Comparison of ENCODE assay signal across 24 cellular contexts in the genomic region with DNA sequence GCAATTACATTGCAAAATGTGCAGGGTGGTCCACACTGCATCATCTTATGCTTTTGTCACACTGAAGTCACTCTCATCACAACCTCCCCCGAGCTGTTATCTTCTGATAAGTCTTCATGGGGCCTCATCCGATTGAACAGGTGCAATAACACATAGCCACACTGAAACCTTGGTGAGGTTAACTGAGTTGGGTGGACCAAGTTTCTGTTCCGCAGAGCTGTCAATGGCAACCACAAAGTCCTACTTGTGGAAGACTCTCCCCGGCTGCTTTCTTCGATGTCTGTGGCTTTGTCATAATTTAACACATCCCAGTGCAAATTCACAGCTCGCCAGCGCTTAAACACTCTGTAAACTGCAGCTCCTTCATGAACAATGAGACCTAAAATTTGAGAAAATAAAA.
DNase-seq lines count a peak whose midpoint lies in the region; ATAC-seq, FAIRE-seq and TF ChIP-seq lines count a peak whose summit lies in the region.
"Had no signal": no experiment of that assay in that cellular context is flagged by ENCODE, and none has a peak within 500 bp of the region (broad histone marks: within the 10 kb centered on the region; RNA-seq: fewer than 3 reads in every experiment).

No MANE protein-coding gene starts in this region.

- no peak overlapping the region for H3K9ac ChIP-seq in MM.1S (ENCODE audit: low read length)
- H3K9ac ChIP-seq: BLaER1 treated with 17β-estradiol and CSF1 and Interleukin-3, amounts not matched to agents 10 nM and 100 nM had no signal

- H3K79me2 ChIP-seq in MM.1S (ENCODE audit: low read length): no peaks in the 10 kb centered on the region

- H3K4me1 ChIP-seq in MM.1S (ENCODE audit: low read length): peaks cover 26% of the 10 kb centered on the region
- H3K4me1 ChIP-seq: HAP-1, Peyer's patch had no signal

- no peak for FAIRE-seq in RCC 7860 (lab: Jason Lieb, UNC)
- FAIRE-seq: G401.6, K562 had no signal

- peak; percentile 63 for DNase-seq in GM12865 (ENCODE audit: low read depth)
- peak; percentile 97 for DNase-seq in MM.1S
- DNase-seq in memory B cell (ENCODE audit: low spot score in 2 of 2): no peak
- no peak for DNase-seq in NCI-H524 treated with DMSO at 0.1 percent for 48 hours (lab: John Stamatoyannopoulos, UW)
- no peak for DNase-seq in iPS-NIHi11 (ENCODE audit: low spot score)
- DNase-seq in RCC 7860 (ENCODE audit: low spot score): no peak
- DNase-seq in COR-L47 (lab: John Stamatoyannopoulos, UW): no peak
- DNase-seq: 8988T; CD4-positive, alpha-beta memory T cell; DMS153; NCI-H1092; NCI-H1436; NCI-H187 treated with DMSO at 0.1 percent for 48 hours; NCI-H2107; NCI-H446 treated with DMSO at 0.1 percent for 48 hours had no signal

- H3K9me3 ChIP-seq in MM.1S (replicated peaks; ENCODE audit: insufficient read depth, low read length): no peaks in the 10 kb centered on the region
- H3K9me3 ChIP-seq: BLaER1 treated with 17β-estradiol and CSF1 and Interleukin-3, amounts not matched to agents 10 nM and 100 nM; HAP-1; Peyer's patch had no signal

- H2AFZ ChIP-seq in MM.1S (ENCODE audit: low read length): no peak overlapping the region
- H2AFZ ChIP-seq: GM23338 had no signal

- H3K36me3 ChIP-seq in MM.1S (replicated peaks; ENCODE audit: insufficient read depth, low read length): no peaks in the 10 kb centered on the region
- H3K36me3 ChIP-seq: BLaER1 treated with 17β-estradiol and CSF1 and Interleukin-3, amounts not matched to agents 10 nM and 100 nM; HAP-1; Peyer's patch had no signal

- no peaks in the 10 kb centered on the region for H3K36me3 Mint-ChIP-seq in memory B cell
- H3K36me3 Mint-ChIP-seq: CD4-positive, alpha-beta memory T cell had no signal

- H3F3A ChIP-seq in MM.1S (ENCODE audit: insufficient read depth, low read length): peaks cover 21% of the 10 kb centered on the region

- H4K20me1 ChIP-seq in MM.1S (ENCODE audit: insufficient read depth, low read length): no peaks in the 10 kb centered on the region
- H4K20me1 ChIP-seq: BLaER1 treated with 17β-estradiol and CSF1 and Interleukin-3, amounts not matched to agents 10 nM and 100 nM had no signal

- no peak for TF ChIP-seq CTCF in GM12865 (IDR thresholded peaks at IDR 0.05; ENCODE audit: insufficient read depth, low read depth, low read length, missing control alignments)
- no peak for TF ChIP-seq CTCF in MM.1S (IDR thresholded peaks at IDR 0.05; ENCODE audit: low read length)

- H3K27ac ChIP-seq in MM.1S (ENCODE audit: low read length): peak overlapping the region; percentile 28; the same call in 1 of the 2 replicates
- H3K27ac ChIP-seq: BLaER1 treated with 17β-estradiol and CSF1 and Interleukin-3, amounts not matched to agents 10 nM and 100 nM; Peyer's patch had no signal

- peaks cover 2% of the 10 kb centered on the region for H3K9me3 Mint-ChIP-seq in memory B cell
- H3K9me3 Mint-ChIP-seq: GM23338 had no signal

- H3K9me2 ChIP-seq in MM.1S (replicated peaks; ENCODE audit: insufficient read depth, low read length): no peaks in the 10 kb centered on the region

- H3K4me3 ChIP-seq in GM12865 (ENCODE audit: low read depth, low read length): no peak overlapping the region
- no peak overlapping the region for H3K4me3 ChIP-seq in MM.1S (ENCODE audit: low read length)
- H3K4me3 ChIP-seq: BLaER1 treated with 17β-estradiol and CSF1 and Interleukin-3, amounts not matched to agents 10 nM and 100 nM; GM23338; HAP-1; K562; Peyer's patch had no signal

- no peaks in the 10 kb centered on the region; the same call in 1 of the 2 replicates for H3K27me3 ChIP-seq in MM.1S (replicated peaks; ENCODE audit: insufficient read depth, low read length)
- H3K27me3 ChIP-seq: BLaER1 treated with 17β-estradiol and CSF1 and Interleukin-3, amounts not matched to agents 10 nM and 100 nM; Peyer's patch had no signal

- ATAC-seq in HG02870 (IDR thresholded peaks at IDR 0.05; ENCODE audit: unreplicated experiment) (peak; percentile 76), memory B cell (ENCODE audit: low read depth) (peak; percentile 64)
- ATAC-seq: GM23338, K562, Right ventricle myocardium inferior had no signal

- no peak overlapping the region for H3K4me3 Mint-ChIP-seq in memory B cell
- H3K4me3 Mint-ChIP-seq: CD4-positive, alpha-beta memory T cell; GM23338; T-helper 1 cell treated with Interleukin-12 subunit alpha and Interleukin-12 subunit beta and Interleukin-4 antibody, amounts not matched to agents 30 μg/mL and 1 μg/mL, for 36 hours had no signal

- no peak overlapping the region for H3K27ac Mint-ChIP-seq in memory B cell
- H3K27ac Mint-ChIP-seq: CD4-positive, alpha-beta memory T cell; GM23338; T-helper 1 cell treated with Interleukin-12 subunit alpha and Interleukin-12 subunit beta and Interleukin-4 antibody, amounts not matched to agents 30 μg/mL and 1 μg/mL, for 36 hours had no signal

- H3K4me2 ChIP-seq in MM.1S (ENCODE audit: low read depth, low read length): peak overlapping the region; percentile 63
- H3K4me2 ChIP-seq: BLaER1 treated with 17β-estradiol and CSF1 and Interleukin-3, amounts not matched to agents 10 nM and 100 nM; GM23338 had no signal

- H3K27me3 Mint-ChIP-seq in memory B cell: no peaks in the 10 kb centered on the region
- H3K27me3 Mint-ChIP-seq: CD4-positive, alpha-beta memory T cell had no signal

- H3K4me1 Mint-ChIP-seq in memory B cell: no peaks in the 10 kb centered on the region
- H3K4me1 Mint-ChIP-seq: CD4-positive, alpha-beta memory T cell; GM23338 had no signal

Comparison
In these comparisons a context has a peak if more than half of its experiments do, and no peak if none do; other contexts are left out.
1. DNase-seq: peak in GM12865 (single experiment) and MM.1S (single experiment); none in memory B cell (0 of 2), NCI-H524 treated with DMSO at 0.1 percent for 48 hours (single experiment), iPS-NIHi11 (single experiment), RCC 7860 (single experiment) and COR-L47 (single experiment).